8 cellular contexts compared by ENCODE assay signal in the genomic region with DNA sequence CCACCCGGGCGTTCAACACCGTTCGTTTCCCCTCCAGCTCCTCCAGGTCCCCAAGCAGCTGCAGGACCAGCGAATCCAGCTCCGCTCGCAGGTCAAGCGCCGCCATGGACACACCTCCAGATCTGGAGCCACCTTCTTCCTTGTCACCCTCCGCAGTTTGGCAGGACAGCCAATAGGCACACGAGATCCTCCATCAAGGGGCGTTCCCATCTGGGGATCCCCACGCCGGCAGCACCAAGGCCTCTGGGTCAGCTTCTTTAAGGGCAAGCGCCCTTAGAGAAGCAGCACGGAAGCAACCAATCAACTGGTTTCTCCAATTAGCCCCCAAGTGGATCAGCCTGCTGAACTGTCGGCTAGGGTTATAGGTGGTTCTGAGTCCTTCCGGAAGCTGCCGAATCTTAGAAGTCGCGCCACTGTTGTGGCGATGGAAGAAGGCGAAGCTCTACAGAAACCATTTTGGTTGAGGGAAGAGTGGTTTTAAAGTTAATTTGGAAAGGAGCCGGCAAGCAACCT. TPM values are rescaled to one million over a fixed set of nuclear protein-coding genes. Genes with fewer than 3 reads are reported as not detected.
A peak's percentile ranks its signal among the peaks of the same experiment; 100 is the strongest.
DNase-seq lines count a peak whose midpoint lies in the region; ATAC-seq and TF ChIP-seq lines count a peak whose summit lies in the region.

No MANE protein-coding gene starts in this region.

- peak; percentile 75 for ATAC-seq in GM21390 (IDR thresholded peaks at IDR 0.05; ENCODE audit: unreplicated experiment)

- peak overlapping the region; percentile 94 for H3K4me3 Mint-ChIP-seq in endodermal cell

- peak overlapping the region; percentile 94 for H3K4me3 ChIP-seq in endodermal cell (ENCODE audit: low read length)
- H3K4me3 ChIP-seq in mesodermal cell (ENCODE audit: extremely low read depth, insufficient read depth, low read length, poor library complexity, severe bottlenecking), result peak overlapping the region; percentile 79

- H3K36me3 ChIP-seq in endodermal cell (ENCODE audit: control insufficient read depth, insufficient read depth, low read length) (peaks cover 28% of the 10 kb centered on the region), mesodermal cell (ENCODE audit: control insufficient read depth, insufficient read depth, low read length) (peaks cover 42% of the 10 kb centered on the region)

- H3K4me1 ChIP-seq in endodermal cell (ENCODE audit: control insufficient read depth, insufficient read depth, low read length) (no peaks in the 10 kb centered on the region), mesodermal cell (ENCODE audit: control insufficient read depth, insufficient read depth, low read length, poor library complexity, severe bottlenecking) (peaks cover 8% of the 10 kb centered on the region)

- H3K9me3 ChIP-seq in endodermal cell (ENCODE audit: control insufficient read depth, low read length) (no peaks in the 10 kb centered on the region), mesodermal cell (ENCODE audit: control insufficient read depth, low read length) (no peaks in the 10 kb centered on the region)

- no peaks in the 10 kb centered on the region for H3K27me3 Mint-ChIP-seq in endodermal cell (ENCODE audit: insufficient read depth)

- H3K4me1 Mint-ChIP-seq in endodermal cell, result peaks cover 10% of the 10 kb centered on the region

- peak; percentile 93 for DNase-seq in Caki2 (ENCODE audit: low read depth)
- DNase-seq in HUDEP-2 (lab: John Stamatoyannopoulos, UW; ENCODE audit: unreplicated experiment in 76 of 76), result peak in 75 of 76 experiments; percentile 29 to 92 (median 81)
- peak; percentile 97 for DNase-seq in NOMO-1 treated with dmso at 0.1 percent for 144 hours (lab: John Stamatoyannopoulos, UW; ENCODE audit: unreplicated experiment)
- peak; percentile 53 for DNase-seq in activated CD8-positive, alpha-beta memory T cell treated with anti-CD3 and anti-CD28 coated beads, Interleukin-2, amount 50 U/mL, for 1 hour (ENCODE audit: extremely low read depth)
- peak; percentile 97 for DNase-seq in endodermal cell
- peak; percentile 52 for DNase-seq in stimulated activated CD8-positive, alpha-beta memory T cell treated with anti-CD3 and anti-CD28 coated beads, Interleukin-15, amount 100 ng/mL, for 24 hours (ENCODE audit: low read depth)

- H3K9ac ChIP-seq in endodermal cell (ENCODE audit: extremely low read depth, low read length, poor library complexity, severe bottlenecking), result peak overlapping the region; percentile 63

- H3K9me3 Mint-ChIP-seq in endodermal cell, result no peaks in the 10 kb centered on the region

- peaks cover 49% of the 10 kb centered on the region for H3K36me3 Mint-ChIP-seq in endodermal cell (ENCODE audit: low read depth)

- in situ Hi-C loops in Caki2 (cut with HindIII; ENCODE audit: low pct_unique_long_range_greater_than_20kb, low sequenced_read_pairs), result no loop called here

- H3K27ac Mint-ChIP-seq in endodermal cell, result peak overlapping the region; percentile 93

- no peak for TF ChIP-seq CTCF in endodermal cell (conservative IDR thresholded peaks at IDR 0.05)

- whole genome bisulfite sequencing in endodermal cell (ENCODE audit: insufficient coverage in 1 of 2, insufficient read length in 1 of 2), 2 experiments, result 0 to 2% methylated on average over 9 to 24 of the region's 24 CpGs
- 0% methylated on average over 17 to 24 of the region's 24 CpGs for WGBS in mesodermal cell (ENCODE audit: insufficient coverage in 2 of 2), 2 experiments

- H3K27me3 ChIP-seq in endodermal cell (ENCODE audit: control insufficient read depth, insufficient read depth, low read length, poor library complexity, severe bottlenecking), result no peaks in the 10 kb centered on the region

- H3K27ac ChIP-seq in endodermal cell (ENCODE audit: low read depth, low read length), result peak overlapping the region; percentile 58
- peak overlapping the region; percentile 88 for H3K27ac ChIP-seq in mesodermal cell (ENCODE audit: low read depth, low read length, severe bottlenecking)

RNA-seq across cellular contexts. Expression of a gene that starts 0.6 kb away (rescaled TPM):
- 78.6 and 105 TPM in 2 replicates for total RNA-seq in Caki2 (2014; rRNA removed; shearing (Covaris generic); ENCODE audit: low replicate concordance)
- 10 to 100 TPM; 47.1 to 55.1 TPM for total RNA-seq in endodermal cell
- 38.5 TPM for polyA plus RNA-seq in endodermal cell (2013, experiment 1 of 2)
- polyA plus RNA-seq in endodermal cell (2013, experiment 2 of 2), result 36.8 TPM
- polyA plus RNA-seq in mesodermal cell (2013, experiment 1 of 2), result 43.2 TPM
- 40.0 TPM for polyA plus RNA-seq in mesodermal cell (2013, experiment 2 of 2)

RNA-seq across cellular contexts. Expression of a gene that starts 13.8 kb away (rescaled TPM):
- 20.8 and 26.1 TPM in 2 replicates for total RNA-seq in Caki2 (2014; rRNA removed; shearing (Covaris generic); ENCODE audit: low replicate concordance)
- total RNA-seq in endodermal cell, result 10 to 100 TPM; 16.4 to 19.6 TPM
- polyA plus RNA-seq in endodermal cell (2013, experiment 1 of 2), result 15.1 TPM
- polyA plus RNA-seq in endodermal cell (2013, experiment 2 of 2), result 13.8 TPM
- polyA plus RNA-seq in mesodermal cell (2013, experiment 1 of 2), result 7.1 TPM
- polyA plus RNA-seq in mesodermal cell (2013, experiment 2 of 2), result 8.3 TPM

Comparison
In these comparisons a context has a peak if more than half of its experiments do, and no peak if none do; other contexts are left out.
1. Peak in every context shown above with its lines: DNase-seq, ATAC-seq, H3K4me3 ChIP-seq and H3K27ac ChIP-seq.